28 cellular contexts compared by ENCODE assay signal in genomic region chr16:67388191-67388590, GRCh38. TPM values are rescaled to one million over a fixed set of nuclear protein-coding genes. Genes with fewer than 3 reads are reported as not detected.
"Had no signal": no experiment of that assay in that cellular context is flagged by ENCODE, and none has a peak within 500 bp of the region (broad histone marks: within the 10 kb centered on the region; RNA-seq: fewer than 3 reads in every experiment).

No MANE protein-coding gene starts in this region.

- H2AFZ ChIP-seq: hepatocyte had no signal

- H3K36me3 Mint-ChIP-seq: activated naive CD4-positive, alpha-beta T cell treated with anti-CD3 and anti-CD28 coated beads, Interleukin-2, amount 50 U/mL, for 72 hours; naive B cell had no signal

- H3K79me2 ChIP-seq: hepatocyte had no signal

- H3K4me3 Mint-ChIP-seq: naive B cell had no signal

- H3K9me3 ChIP-seq: colonic mucosa, gastrocnemius medialis, ovary, sigmoid colon, thoracic aorta, uterus had no signal

- H3K27me3 ChIP-seq: colonic mucosa, gastrocnemius medialis, ovary, uterus had no signal

- H3K27ac Mint-ChIP-seq: activated naive CD4-positive, alpha-beta T cell treated with anti-CD3 and anti-CD28 coated beads, Interleukin-2, amount 50 U/mL, for 72 hours; activated T-helper 2 cell treated with anti-CD3 and anti-CD28 coated beads, Interferon-gamma antibody, Interleukin-2, Interleukin-4, amounts not matched to agents 10 μg/mL and 5 μg/mL and 100 μg/mL, durations not matched to agents 14 hours and 24 hours and 36 hours; progenitor cell of endocrine pancreas had no signal

- H3K4me3 ChIP-seq: colonic mucosa, gastrocnemius medialis, hepatocyte, ovary, sigmoid colon, thoracic aorta, uterus had no signal

- ATAC-seq: activated naive CD4-positive, alpha-beta T cell treated with anti-CD3 and anti-CD28 coated beads, Interleukin-2, amount 50 U/mL, for 72 hours; gastrocnemius medialis; left cardiac atrium; left ventricle myocardium superior; stimulated activated naive CD8-positive, alpha-beta T cell treated with anti-CD3 and anti-CD28 coated beads, Interleukin-15, Interleukin-2, amounts not matched to agents 100 U/mL and 50 U/mL, for 24 hours had no signal

- H3K27ac ChIP-seq: colonic mucosa, hepatocyte, ovary, sigmoid colon, thoracic aorta, uterus had no signal

- H3K9me3 Mint-ChIP-seq: activated naive CD4-positive, alpha-beta T cell treated with anti-CD3 and anti-CD28 coated beads, Interleukin-2, amount 50 U/mL, for 72 hours; activated T-helper 2 cell treated with anti-CD3 and anti-CD28 coated beads, Interferon-gamma antibody, Interleukin-2, Interleukin-4, amounts not matched to agents 10 μg/mL and 5 μg/mL and 100 μg/mL, durations not matched to agents 14 hours and 24 hours and 36 hours; naive B cell had no signal

- H3K36me3 ChIP-seq: colonic mucosa, gastrocnemius medialis, ovary, sigmoid colon, thoracic aorta, uterus had no signal

- DNase-seq: activated CD4-positive, alpha-beta T cell treated with anti-CD3 and anti-CD28 coated beads for 48 hours; activated CD4-positive, alpha-beta T cell treated with anti-CD3 and anti-CD28 coated beads, Interleukin-2, amount 50 U/mL, for 48 hours; activated CD4-positive, CD25-positive, alpha-beta regulatory T cell; activated naive CD4-positive, alpha-beta T cell; activated T-cell treated with anti-CD3 and anti-CD28 coated beads, Interleukin-2, amount 50 U/mL, for 48 hours; colonic mucosa; effector memory CD4-positive, alpha-beta T cell; gastrocnemius medialis; left cardiac atrium; left ventricle myocardium superior; naive B cell; ovary; sigmoid colon; small intestine; stimulated activated CD4-positive, alpha-beta T cell treated with anti-CD3 and anti-CD28 coated beads, Interleukin-1b, Interleukin-23, amount 100 ng/mL, for 48 hours; stimulated activated naive CD8-positive, alpha-beta T cell treated with anti-CD3 and anti-CD28 coated beads, Interleukin-15, Interleukin-2, amounts not matched to agents 100 U/mL and 50 U/mL, for 24 hours; trophoblast cell; uterus had no signal

- H3K4me2 ChIP-seq: hepatocyte had no signal

RNA-seq across cellular contexts. Expression of gene TPPP3, which starts 5.1 kb away (rescaled TPM):
- total RNA-seq: activated CD8-positive, alpha-beta memory T cell treated with anti-CD3 and anti-CD28 coated beads for 36 hours; activated naive CD4-positive, alpha-beta T cell treated with anti-CD3 and anti-CD28 coated beads, Interleukin-2, amount 50 U/mL, for 72 hours; activated T-helper 2 cell treated with anti-CD3 and anti-CD28 coated beads, Interferon-gamma antibody, Interleukin-2, Interleukin-4, amounts not matched to agents 10 μg/mL and 5 μg/mL and 100 μg/mL, durations not matched to agents 14 hours and 24 hours and 36 hours; epithelial cell of proximal tubule; lung microvascular endothelial cell; T-helper 1 cell treated with Interleukin-12 subunit alpha and Interleukin-12 subunit beta and Interleukin-4 antibody, amounts not matched to agents 30 ng/mL and 1 ng/mL, for 36 hours had no signal

RNA-seq across cellular contexts. Expression of gene HSD11B2, which starts 42.7 kb away (rescaled TPM):
- total RNA-seq: dermis microvascular lymphatic vessel endothelial cell; lung microvascular endothelial cell; T-helper 1 cell treated with Interleukin-12 subunit alpha and Interleukin-12 subunit beta and Interleukin-4 antibody, amounts not matched to agents 30 ng/mL and 1 ng/mL, for 36 hours; thoracic aorta had no signal
